Comparison of ENCODE assay signal across 8 cellular contexts in the genomic region with DNA sequence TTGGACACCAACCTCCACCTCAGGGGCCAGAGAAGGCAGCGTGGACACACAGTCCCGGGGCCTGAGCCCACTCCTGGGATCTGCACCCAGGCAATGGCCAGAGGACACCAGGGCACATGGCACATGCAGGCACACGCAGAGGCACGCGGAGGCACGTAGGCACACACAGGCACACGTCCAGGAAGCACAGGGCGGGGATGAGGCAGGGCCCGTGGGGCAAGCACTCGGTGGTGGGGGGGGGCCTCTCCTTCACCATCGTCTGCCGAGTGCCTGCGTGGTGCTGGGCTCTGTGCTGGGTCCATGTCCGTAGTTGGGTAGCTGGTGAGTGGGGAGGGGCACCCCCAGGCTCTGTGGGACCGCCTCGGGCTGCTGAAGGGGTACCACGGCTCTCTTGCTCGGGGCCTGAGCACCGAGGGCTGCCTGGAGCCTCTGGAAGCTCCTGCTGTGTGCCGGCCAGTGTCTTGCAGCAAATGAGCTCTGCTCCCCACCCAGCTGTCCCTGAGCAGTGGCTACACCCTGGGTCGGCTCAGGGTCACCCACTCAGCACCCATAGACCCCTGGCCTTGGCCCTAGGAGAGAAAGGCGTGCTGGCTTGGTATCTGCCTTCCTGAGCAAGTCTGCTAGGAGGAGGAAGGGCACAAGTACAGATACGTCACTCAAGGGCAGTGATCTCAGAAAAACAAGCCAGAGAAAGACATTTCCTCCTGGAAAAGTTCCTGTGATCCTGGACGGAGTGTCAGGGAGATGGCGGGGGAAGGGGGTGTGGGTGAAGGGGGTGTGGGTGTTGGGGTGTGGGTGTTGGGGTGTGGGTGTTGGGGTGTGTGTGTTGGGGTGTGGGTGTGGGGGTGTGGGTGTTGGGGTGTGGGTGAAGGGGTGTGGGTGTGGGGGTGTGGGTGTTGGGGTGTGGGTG. TPM values are rescaled to one million over a fixed set of nuclear protein-coding genes. Genes with fewer than 3 reads are reported as not detected.
DNase-seq lines count a peak whose midpoint lies in the region; ATAC-seq and TF ChIP-seq lines count a peak whose summit lies in the region.

No MANE protein-coding gene starts in this region.

- H3K9me2 ChIP-seq in Karpas-422 (replicated peaks; ENCODE audit: insufficient read depth, low read length) = no peaks in the 10 kb centered on the region

- BruUV-seq in mammary epithelial cell (replicated peaks; lab: Mats Ljungman, UMichigan) = no TSS peak

- H3K4me1 ChIP-seq in mammary epithelial cell (ENCODE audit: insufficient read depth, low read length) (peaks cover 10% of the 10 kb centered on the region), Karpas-422 (ENCODE audit: low read length) (no peaks in the 10 kb centered on the region)

- H3K27me3 Mint-ChIP-seq in memory B cell = no peaks in the 10 kb centered on the region

- CTCF ChIA-PET in mammary epithelial cell (lab: Charles Lee; ENCODE audit: low non-redundant PET) = no interaction called here

- H3K9ac ChIP-seq in mammary epithelial cell (ENCODE audit: insufficient read depth, low read length) (no peak overlapping the region), Karpas-422 (ENCODE audit: low read length) (no peak overlapping the region)

- H3K4me3 Mint-ChIP-seq in memory B cell = no peak overlapping the region

- no peak for TF ChIP-seq CTCF in mammary epithelial cell (conservative IDR thresholded peaks at IDR 0.05 in 1 of 2, IDR thresholded peaks at IDR 0.05 in 1 of 2; ENCODE audit: extremely low read depth in 1 of 2, insufficient read depth in 1 of 2, low read depth in 1 of 2, low read length in 2 of 2)

- dilution Hi-C loops in mammary epithelial cell (cut with HindIII; ENCODE audit: low sequenced_read_pairs) = no loop called here

- ATAC-seq in memory B cell (ENCODE audit: low read depth) (no peak), HG03342 (IDR thresholded peaks at IDR 0.05; ENCODE audit: unreplicated experiment) (no peak), HG02798 (IDR thresholded peaks at IDR 0.05; ENCODE audit: poor library complexity, unreplicated experiment) (no peak)

- H3K36me3 ChIP-seq in mammary epithelial cell (ENCODE audit: insufficient read depth, low read length) (no peaks in the 10 kb centered on the region), Karpas-422 (ENCODE audit: insufficient read depth, low read length) (no peaks in the 10 kb centered on the region)

- 20% methylated on average over 18 of the region's 25 CpGs for WGBS in mammary epithelial cell (ENCODE audit: low coverage, missing lambda C conversion rate)

- H3K27me3 ChIP-seq in mammary epithelial cell (ENCODE audit: insufficient read depth, low read length) (no peaks in the 10 kb centered on the region), Karpas-422 (ENCODE audit: low read length) (no peaks in the 10 kb centered on the region)

- H3K27ac ChIP-seq in mammary epithelial cell (ENCODE audit: insufficient read depth, low read depth, low read length) = no peak overlapping the region
- no peak overlapping the region for H3K27ac ChIP-seq in Karpas-422 (ENCODE audit: low read length)

- H3K79me2 ChIP-seq in mammary epithelial cell (ENCODE audit: insufficient read depth, low read length) (no peaks in the 10 kb centered on the region), Karpas-422 (ENCODE audit: low read length) (no peaks in the 10 kb centered on the region)

- peaks cover 6% of the 10 kb centered on the region for H3K36me3 Mint-ChIP-seq in memory B cell

- H4K20me1 ChIP-seq in mammary epithelial cell (ENCODE audit: insufficient read depth, low read length) (no peaks in the 10 kb centered on the region), Karpas-422 (ENCODE audit: insufficient read depth, low read depth, low read length) (no peaks in the 10 kb centered on the region)

- in situ Hi-C loops in mammary epithelial cell (cut with MboI; ENCODE audit: low sequenced_read_pairs in 2 of 2) = no loop called here

- H2AFZ ChIP-seq in mammary epithelial cell (ENCODE audit: low read depth, low read length) (peak overlapping the region; percentile 21), Karpas-422 (ENCODE audit: low read length) (no peak overlapping the region)

- no peaks in the 10 kb centered on the region for H3K9me3 Mint-ChIP-seq in memory B cell

- H3K9me3 ChIP-seq in mammary epithelial cell (replicated peaks; ENCODE audit: insufficient read depth, low read length) (no peaks in the 10 kb centered on the region), Karpas-422 (ENCODE audit: low read length) (no peaks in the 10 kb centered on the region; the same call in 1 of the 2 replicates)

- peak; percentile 38 for DNase-seq in AG20443 (ENCODE audit: low spot score)
- DNase-seq in NCI-H2029 (lab: John Stamatoyannopoulos, UW) = peak; percentile 49
- DNase-seq in mammary epithelial cell = peak; percentile 16
- no peak for DNase-seq in memory B cell (ENCODE audit: low spot score in 2 of 2)
- no peak for DNase-seq in Karpas-422
- DNase-seq in NCI-H446 treated with DMSO at 0.1 percent for 48 hours (lab: John Stamatoyannopoulos, UW) = no peak

- H3K4me1 Mint-ChIP-seq in memory B cell = peaks cover 2% of the 10 kb centered on the region

- H3K4me3 ChIP-seq in mammary epithelial cell (replicated peaks in 1 of 3; ENCODE audit: insufficient read depth in 1 of 3, low read depth in 2 of 3, low read length in 3 of 3) (no peak overlapping the region), Karpas-422 (ENCODE audit: low read length) (no peak overlapping the region)

- H3K4me2 ChIP-seq in mammary epithelial cell (ENCODE audit: insufficient read depth, low read depth, low read length) = no peak overlapping the region
- no peak overlapping the region for H3K4me2 ChIP-seq in Karpas-422 (ENCODE audit: low read depth, low read length, poor library complexity, severe bottlenecking)

- intact Hi-C loops in mammary epithelial cell (cut with micrococcal nuclease) = no loop called here

- peak overlapping the region; percentile 45 for H3K27ac Mint-ChIP-seq in memory B cell

RNA-seq across cellular contexts. Expression of a gene that starts 26.5 kb away (rescaled TPM):
- total RNA-seq in mammary epithelial cell = not detected
- polyA plus RNA-seq in mammary epithelial cell = not detected
- not detected for polyA minus RNA-seq in mammary epithelial cell
- total RNA-seq in Karpas-422 (2014; rRNA removed; shearing (Covaris generic); ENCODE audit: low replicate concordance) = not detected in 2 replicates

RNA-seq across cellular contexts. Expression of a gene that starts 37.3 kb away (rescaled TPM):
- not detected for total RNA-seq in mammary epithelial cell
- polyA plus RNA-seq in mammary epithelial cell = not detected
- not detected for polyA minus RNA-seq in mammary epithelial cell
- total RNA-seq in Karpas-422 (2014; rRNA removed; shearing (Covaris generic); ENCODE audit: low replicate concordance) = 0.07 TPM in 1 of 2 replicates, not detected in the other

Comparison
In these comparisons a context has a peak if more than half of its experiments do, and no peak if none do; other contexts are left out.
1. DNase-seq: peak in AG20443 (single experiment), NCI-H2029 (single experiment) and mammary epithelial cell (single experiment); none in memory B cell (0 of 2), Karpas-422 (single experiment) and NCI-H446 treated with DMSO at 0.1 percent for 48 hours (single experiment).